12 cellular contexts compared by ENCODE assay signal in genomic region chr19:38670921-38671398, GRCh38. TPM values are rescaled to one million over a fixed set of nuclear protein-coding genes. Genes with fewer than 3 reads are reported as not detected.
DNase-seq lines count a peak whose midpoint lies in the region; ATAC-seq and TF ChIP-seq lines count a peak whose summit lies in the region.
"Had no signal": no experiment of that assay in that cellular context is flagged by ENCODE, and none has a peak within 500 bp of the region (broad histone marks: within the 10 kb centered on the region; RNA-seq: fewer than 3 reads in every experiment).

No MANE protein-coding gene starts in this region.

- no peak for TF ChIP-seq POLR2A in transverse colon (IDR thresholded peaks at IDR 0.05)

- in situ Hi-C loops in transverse colon (cut with MboI; ENCODE audit: low pct_ligation_motif_present in 1 of 4, low pct_unique_long_range_greater_than_20kb in 1 of 4, low sequenced_read_pairs in 3 of 4), result no loop called here

- H3K4me1 ChIP-seq in colonic mucosa, result peaks cover 45% of the 10 kb centered on the region
- H3K4me1 ChIP-seq in mesodermal cell (ENCODE audit: control insufficient read depth, insufficient read depth, low read length, poor library complexity, severe bottlenecking), result peaks cover 85% of the 10 kb centered on the region
- H3K4me1 ChIP-seq in transverse colon, result peaks cover 78 to 84% (median 82%) of the 10 kb centered on the region in 4 donors

- no peaks in the 10 kb centered on the region for H3K27me3 ChIP-seq in colonic mucosa
- no peaks in the 10 kb centered on the region for H3K27me3 ChIP-seq in transverse colon

- intact Hi-C loops in colonic mucosa (cut with DNase I) (no loop called here), transverse colon (cut with DNase I; ENCODE audit: low total_unique reads) (no loop called here)

- no peak for ATAC-seq in GM18519 (IDR thresholded peaks at IDR 0.05; ENCODE audit: low FRiP score, unreplicated experiment)
- ATAC-seq: activated T-cell treated with anti-CD3 and anti-CD28 coated beads, Interleukin-2, amount 50 U/mL, for 4 hours had no signal

- H3K9ac ChIP-seq in colonic mucosa (ENCODE audit: low read depth in 2 of 2, low read length in 2 of 2), result peak overlapping the region in 1 of 2 donors; percentile 65

- TF ChIP-seq EP300 in transverse colon (IDR thresholded peaks at IDR 0.05; ENCODE audit: low read depth), result no peak

- DNase-seq in NCI-H2107 treated with DMSO at 0.1 percent for 48 hours (lab: John Stamatoyannopoulos, UW; ENCODE audit: unreplicated experiment) (peak; percentile 17), NCI-H2107 (lab: John Stamatoyannopoulos, UW) (no peak), colonic mucosa (no peak), transverse colon (no peak), ecto neural progenitor cell (ENCODE audit: low spot score) (no peak), Ammon's horn (ENCODE audit: low spot score) (no peak)
- DNase-seq: 8988T; activated T-cell treated with anti-CD3 and anti-CD28 coated beads, Interleukin-2, amount 50 U/mL, for 4 hours; KG1; SIG-M5 had no signal

- H3K27ac ChIP-seq in colonic mucosa (peak overlapping the region; percentile 65), mesodermal cell (ENCODE audit: low read depth, low read length, severe bottlenecking) (peak overlapping the region; percentile 65), transverse colon (peak overlapping the region; percentile 99 to 100 (median 99))

- H3K9me3 ChIP-seq in colonic mucosa, result no peaks in the 10 kb centered on the region
- no peaks in the 10 kb centered on the region for H3K9me3 ChIP-seq in mesodermal cell (ENCODE audit: control insufficient read depth, low read length)
- no peaks in the 10 kb centered on the region for H3K9me3 ChIP-seq in transverse colon

- 100% methylated on average over 1 of the region's 3 CpGs; no CpG with 5 or more reads in 1 of the 2 experiments for WGBS in mesodermal cell (ENCODE audit: insufficient coverage in 2 of 2), 2 experiments
- 35 to 41% methylated on average over 3 of the region's 3 CpGs for WGBS in transverse colon (ENCODE audit: low coverage in 1 of 2), 2 donors

- H3K36me3 ChIP-seq in colonic mucosa, result no peaks in the 10 kb centered on the region
- H3K36me3 ChIP-seq in mesodermal cell (ENCODE audit: control insufficient read depth, insufficient read depth, low read length), result peaks cover 47% of the 10 kb centered on the region
- no peaks in the 10 kb centered on the region for H3K36me3 ChIP-seq in transverse colon

- no peak for TF ChIP-seq CTCF in colonic mucosa (IDR thresholded peaks at IDR 0.05)
- peak in 1 of 5 experiments; percentile 8 for TF ChIP-seq CTCF in transverse colon (IDR thresholded peaks at IDR 0.05)

- H3K4me3 ChIP-seq in colonic mucosa (no peak overlapping the region), mesodermal cell (ENCODE audit: extremely low read depth, insufficient read depth, low read length, poor library complexity, severe bottlenecking) (no peak overlapping the region), transverse colon (no peak overlapping the region)

RNA-seq across cellular contexts. Expression of gene ACTN4, which starts 23.5 kb away (rescaled TPM):
- total RNA-seq in colonic mucosa (1,000 to 10,000 TPM; 1,019 to 1,060 TPM), transverse colon (1,000 to 10,000 TPM in 1 of 4 donors, 100 to 1,000 TPM in 3; 458 to 1,080 (median 723) TPM)
- polyA plus RNA-seq in mesodermal cell (2013, experiment 1 of 2), result 478 TPM
- 340 TPM for polyA plus RNA-seq in mesodermal cell (2013, experiment 2 of 2)

RNA-seq across cellular contexts. Expression of gene EIF3K, which starts 52.0 kb away (rescaled TPM):
- total RNA-seq in colonic mucosa (100 to 1,000 TPM; 367 to 445 TPM), transverse colon (100 to 1,000 TPM; 267 to 660 (median 460) TPM)
- polyA plus RNA-seq in mesodermal cell (2013, experiment 1 of 2), result 266 TPM
- polyA plus RNA-seq in mesodermal cell (2013, experiment 2 of 2), result 234 TPM

RNA-seq across cellular contexts. Expression of gene MAP4K1, which starts 53.2 kb away (rescaled TPM):
- total RNA-seq in colonic mucosa (1 to 10 TPM; 2.6 to 4.9 TPM), transverse colon (10 to 100 TPM in 2 of 4 donors, 1 to 10 TPM in 1, not detected in 1; 4.0 to 49.0 (median 11.1) TPM)
- polyA plus RNA-seq in mesodermal cell (2013, experiment 1 of 2), result 2.6 TPM
- polyA plus RNA-seq in mesodermal cell (2013, experiment 2 of 2), result 1.1 TPM
